14 cellular contexts compared by ENCODE assay signal in the genomic region with DNA sequence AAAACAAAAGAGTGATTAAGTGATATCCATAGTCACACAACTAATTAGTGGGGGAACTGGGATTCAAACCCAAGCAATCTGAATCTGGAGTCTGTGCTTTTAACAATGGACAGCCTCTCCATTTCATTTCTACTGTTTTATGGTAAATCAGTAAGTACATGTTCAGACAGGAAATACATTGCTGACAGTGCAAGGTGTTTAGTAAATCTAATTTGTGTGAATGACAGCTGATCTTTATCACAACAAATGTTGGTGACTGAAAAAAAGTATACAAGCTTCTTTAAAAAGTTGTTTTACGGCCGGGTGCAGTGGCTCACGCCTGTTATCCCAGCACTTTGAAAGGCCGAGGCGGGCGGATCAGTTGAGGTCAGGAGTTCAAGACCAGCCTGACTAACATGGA.
"Had no signal": no experiment of that assay in that cellular context is flagged by ENCODE, and none has a peak within 500 bp of the region (broad histone marks: within the 10 kb centered on the region; RNA-seq: fewer than 3 reads in every experiment).

No MANE protein-coding gene starts in this region.

- H3K9me3 ChIP-seq: lower lobe of right lung, SJSA1, transverse colon had no signal

- H3K9me3 Mint-ChIP-seq: stimulated activated memory B cell treated with anti-CD40 and anti-IgM and Interleukin-4, amounts not matched to agents 10 μg/mL and 1 μg/mL and 100 μg/mL, for 72 hours; WTC11 had no signal

- H3K27ac ChIP-seq: lower lobe of right lung, SJSA1, transverse colon had no signal

- H3K4me3 Mint-ChIP-seq: stimulated activated memory B cell treated with anti-CD40 and anti-IgM and Interleukin-4, amounts not matched to agents 10 μg/mL and 1 μg/mL and 100 μg/mL, for 72 hours; WTC11 had no signal

- H3K27me3 ChIP-seq: SJSA1, transverse colon had no signal

- ATAC-seq: lower lobe of right lung; right cardiac atrium; stimulated activated memory B cell treated with anti-CD40 and anti-IgM and Interleukin-4, amounts not matched to agents 10 μg/mL and 1 μg/mL and 100 μg/mL, for 72 hours; WTC11 had no signal

- H3K4me1 Mint-ChIP-seq: WTC11 had no signal

- H3K27ac Mint-ChIP-seq: stimulated activated memory B cell treated with anti-CD40 and anti-IgM and Interleukin-4, amounts not matched to agents 10 μg/mL and 1 μg/mL and 100 μg/mL, for 72 hours; WTC11 had no signal

- DNase-seq: activated CD8-positive, alpha-beta memory T cell treated with anti-CD3 and anti-CD28 coated beads, Interleukin-2, amount 50 U/mL, for 4 hours; central memory CD4-positive, alpha-beta T cell; cortex of kidney; effector CD8-positive, alpha-beta T cell; glutamatergic neuron; lower lobe of right lung; midbrain; right cardiac atrium; small intestine; substantia nigra; transverse colon had no signal

- H3K27me3 Mint-ChIP-seq: stimulated activated memory B cell treated with anti-CD40 and anti-IgM and Interleukin-4, amounts not matched to agents 10 μg/mL and 1 μg/mL and 100 μg/mL, for 72 hours had no signal

- H3K4me1 ChIP-seq: lower lobe of right lung, SJSA1 had no signal

- H3K4me3 ChIP-seq: lower lobe of right lung, SJSA1, transverse colon had no signal
